8 cellular contexts compared by ENCODE assay signal in the genomic region with DNA sequence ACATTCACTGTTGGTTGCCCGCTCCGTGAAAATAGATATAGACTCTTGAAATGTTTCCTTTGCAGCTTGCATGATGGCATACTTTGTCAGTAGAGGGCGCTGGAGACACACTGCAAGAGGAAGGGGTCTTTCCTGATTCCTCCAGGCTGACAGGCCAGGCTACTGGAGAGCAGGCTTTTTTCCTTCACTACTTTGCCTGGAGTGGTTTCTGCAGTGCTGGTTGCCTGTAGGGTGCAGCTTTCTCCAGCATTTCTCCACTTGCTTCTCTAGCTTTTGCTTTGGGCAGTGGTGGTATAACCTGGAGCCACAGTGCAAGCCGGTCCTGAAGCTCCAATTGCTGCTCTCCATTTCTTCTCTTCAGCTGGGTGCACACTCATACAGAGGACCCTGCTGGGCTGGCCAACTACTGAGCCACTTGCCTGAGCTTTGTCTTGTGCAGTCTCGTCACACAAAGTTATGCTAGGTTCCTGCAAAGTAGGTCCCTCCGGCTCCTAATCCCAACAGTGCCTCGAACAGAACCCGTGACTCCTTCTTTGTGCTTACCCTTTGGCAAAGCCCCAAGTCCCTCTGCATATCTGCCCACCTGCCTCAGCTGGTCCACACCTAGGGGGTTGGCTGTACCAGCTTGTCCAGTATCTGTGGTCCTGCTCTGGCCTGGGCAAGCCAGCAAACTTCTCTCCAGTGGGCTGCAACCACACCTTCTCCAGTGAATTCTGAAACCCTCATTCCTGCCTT. TPM values are rescaled to one million over a fixed set of nuclear protein-coding genes. Genes with fewer than 3 reads are reported as not detected.
A peak's percentile ranks its signal among the peaks of the same experiment; 100 is the strongest.
DNase-seq lines count a peak whose midpoint lies in the region; ATAC-seq, FAIRE-seq and TF ChIP-seq lines count a peak whose summit lies in the region.

No MANE protein-coding gene starts in this region.

- no peak overlapping the region for H3K27ac ChIP-seq in PC-9
- H3K27ac ChIP-seq in colonic mucosa: no peak overlapping the region
- no peak overlapping the region for H3K27ac ChIP-seq in right lobe of liver
- no peak overlapping the region for H3K27ac ChIP-seq in tibial artery

- intact Hi-C loops in PC-9 (cut with micrococcal nuclease; ENCODE audit: unreplicated experiment) (loop anchor here (2.0 to 10.0 kb wide), 3 partner anchors 79 to 558 kb away; no protein-coding TSS in a partner anchor), colonic mucosa (cut with DNase I) (loop anchor here (5.0 kb wide), 1 partner anchor 78 kb away; no protein-coding TSS in a partner anchor), right lobe of liver (cut with DNase I) (no loop called here), tibial artery (cut with DNase I; ENCODE audit: low total_unique reads) (no loop called here)

- H3K36me3 ChIP-seq in PC-9 (ENCODE audit: low read depth) (no peaks in the 10 kb centered on the region), colonic mucosa (no peaks in the 10 kb centered on the region), right lobe of liver (no peaks in the 10 kb centered on the region), tibial artery (no peaks in the 10 kb centered on the region)

- H3K4me1 ChIP-seq in PC-9 (replicated peaks; ENCODE audit: insufficient read depth) (no peaks in the 10 kb centered on the region), colonic mucosa (no peaks in the 10 kb centered on the region), right lobe of liver (no peaks in the 10 kb centered on the region), tibial artery (no peaks in the 10 kb centered on the region)

- H2AFZ ChIP-seq in PC-9: no peak overlapping the region

- TF ChIP-seq POLR2A in H54 (IDR thresholded peaks at IDR 0.05; ENCODE audit: low read depth, low read length): no peak
- no peak for TF ChIP-seq POLR2A in right lobe of liver (IDR thresholded peaks at IDR 0.05)

- no peak overlapping the region for H3K9ac ChIP-seq in colonic mucosa (ENCODE audit: low read depth in 2 of 2, low read length in 2 of 2)

- CTCF ChIA-PET in PC-9 (lab: Charles Lee): interaction anchor here (0.6 kb wide), 1 partner anchor 1000 kb away, joined by 3 read pairs; no protein-coding TSS in a partner anchor

- H3K4me2 ChIP-seq in PC-9: no peak overlapping the region

- no peaks in the 10 kb centered on the region for H3F3A ChIP-seq in PC-9 (ENCODE audit: insufficient read depth, low read depth)

- peak; percentile 27 for DNase-seq in stimulated activated CD4-positive, alpha-beta T cell treated with anti-CD3 and anti-CD28 coated beads, Interleukin-15, amount 100 ng/mL, for 24 hours
- DNase-seq in stimulated activated CD4-positive, alpha-beta T cell treated with anti-CD3 and anti-CD28 coated beads, Interleukin-4, amount 100 ng/mL, for 4 hours: no peak
- DNase-seq in H54 (ENCODE audit: insufficient read length, low spot score): peak; percentile 6
- DNase-seq in PC-9: peak in 1 of 2 experiments; percentile 44
- peak; percentile 76 for DNase-seq in colonic mucosa
- peak in 2 of 3 donors; percentile 37 to 63 for DNase-seq in right lobe of liver
- peak in 1 of 2 donors; percentile 41 for DNase-seq in tibial artery

- POLR2A ChIA-PET in PC-9 (lab: Charles Lee; ENCODE audit: unreplicated experiment): no interaction called here

- no TSS peak for BruUV-seq in PC-9 (replicated peaks; lab: Mats Ljungman, UMichigan)

- H3K9me3 ChIP-seq in PC-9 (ENCODE audit: insufficient read depth, low read depth) (no peaks in the 10 kb centered on the region), colonic mucosa (no peaks in the 10 kb centered on the region), right lobe of liver (no peaks in the 10 kb centered on the region), tibial artery (no peaks in the 10 kb centered on the region)

- no peak overlapping the region for H3K4me3 ChIP-seq in PC-9
- H3K4me3 ChIP-seq in colonic mucosa: no peak overlapping the region
- H3K4me3 ChIP-seq in right lobe of liver: no peak overlapping the region
- no peak overlapping the region for H3K4me3 ChIP-seq in tibial artery

- peak; percentile 52 for FAIRE-seq in H54 (lab: Jason Lieb, UNC)

- H3K27me3 ChIP-seq in PC-9 (ENCODE audit: insufficient read depth, low read depth): no peaks in the 10 kb centered on the region
- H3K27me3 ChIP-seq in colonic mucosa: no peaks in the 10 kb centered on the region
- H3K27me3 ChIP-seq in right lobe of liver: no peaks in the 10 kb centered on the region
- no peaks in the 10 kb centered on the region for H3K27me3 ChIP-seq in tibial artery

- no peaks in the 10 kb centered on the region for H4K20me1 ChIP-seq in PC-9 (ENCODE audit: insufficient read depth)

- 31% methylated on average over 4 of the region's 8 CpGs for WGBS in right lobe of liver (ENCODE audit: insufficient coverage, low coverage, low lambda C conversion rate, missing lambda C conversion rate)

- no peaks in the 10 kb centered on the region for H3K79me2 ChIP-seq in PC-9 (ENCODE audit: low read depth)

- no peaks in the 10 kb centered on the region for H3K9me2 ChIP-seq in PC-9 (ENCODE audit: insufficient read depth)

- TF ChIP-seq CTCF in LNCAP (IDR thresholded peaks at IDR 0.05) (peak; percentile 88), PC-9 (conservative IDR thresholded peaks at IDR 0.05) (peak; percentile 72), colonic mucosa (IDR thresholded peaks at IDR 0.05) (peak; percentile 79), right lobe of liver (IDR thresholded peaks at IDR 0.05) (peak; percentile 75 to 82 (median 80)), tibial artery (IDR thresholded peaks at IDR 0.05) (peak; percentile 33 to 52)

- peak; percentile 87 to 98 (median 94) for ATAC-seq in right lobe of liver

RNA-seq across cellular contexts. Expression of a gene that starts 46.3 kb away (rescaled TPM):
- total RNA-seq in PC-9 (2021): 0.40 and 0.59 TPM in 2 replicates
- 10 to 100 TPM; 13.8 to 38.9 TPM for total RNA-seq in colonic mucosa
- 1 to 10 TPM in 3 of 6 experiments, under 1 TPM in 3; 0.22 to 2.2 (median 0.91) TPM for total RNA-seq in right lobe of liver

Comparison
In these comparisons a context has a peak if more than half of its experiments do, and no peak if none do; other contexts are left out.
1. DNase-seq: peak in stimulated activated CD4-positive, alpha-beta T cell treated with anti-CD3 and anti-CD28 coated beads, Interleukin-15, amount 100 ng/mL, for 24 hours (single experiment), H54 (single experiment), colonic mucosa (single experiment) and right lobe of liver (2 of 3); none in stimulated activated CD4-positive, alpha-beta T cell treated with anti-CD3 and anti-CD28 coated beads, Interleukin-4, amount 100 ng/mL, for 4 hours (0 of 2).
2. intact Hi-C loops: an anchor here in PC-9 (2.0 to 10.0 kb wide) and colonic mucosa (5.0 kb wide); none called in right lobe of liver and tibial artery.
3. Peak in every context shown above with its lines, with median percentiles within 50 percentile points of each other: CTCF ChIP-seq.